Comparison of ENCODE assay signal across 28 cellular contexts in genomic region chr7:54885285-54885684, GRCh38.
"Had no signal": no experiment of that assay in that cellular context is flagged by ENCODE, and none has a peak within 500 bp of the region (broad histone marks: within the 10 kb centered on the region; RNA-seq: fewer than 3 reads in every experiment).

No MANE protein-coding gene starts in this region.

- H3K4me3 ChIP-seq: neural progenitor cell, ovary, psoas muscle, skin epidermis, smooth muscle cell, spleen, suprapubic skin, testis, tibial artery, transverse colon, upper lobe of right lung, uterus had no signal

- DNase-seq: natural killer cell; occipital lobe; ovary; posterior cingulate gyrus; psoas muscle; right cardiac atrium; spleen; stimulated activated CD4-positive, alpha-beta T cell treated with anti-CD3 and anti-CD28 coated beads, Interleukin-12 subunit alpha, Interleukin-12 subunit beta, amount 100 ng/mL, for 4 hours; stimulated activated CD4-positive, alpha-beta T cell treated with anti-CD3 and anti-CD28 coated beads, Interleukin-1b, Interleukin-23, amount 100 ng/mL, for 48 hours; stimulated activated CD4-positive, alpha-beta T cell treated with anti-CD3 and anti-CD28 coated beads, Interleukin-4, amount 100 ng/mL, for 1 hour; stimulated activated CD4-positive, alpha-beta T cell treated with anti-CD3 and anti-CD28 coated beads, Interleukin-4, amount 100 ng/mL, for 4 hours; stimulated activated CD8-positive, alpha-beta memory T cell treated with anti-CD3 and anti-CD28 coated beads, Interleukin-4, amount 100 ng/mL, for 48 hours; stimulated activated naive CD4-positive, alpha-beta T cell; stimulated activated naive CD8-positive, alpha-beta T cell treated with anti-CD3 and anti-CD28 coated beads, Interleukin-15, amount 100 ng/mL, for 72 hours; stimulated activated naive CD8-positive, alpha-beta T cell treated with anti-CD3 and anti-CD28 coated beads, Interleukin-15, Interleukin-2, amounts not matched to agents 100 U/mL and 50 U/mL, for 24 hours; substantia nigra; testis; tibial artery; transverse colon; upper lobe of right lung; uterus had no signal

- H3K79me2 ChIP-seq: parathyroid adenoma had no signal

- H3K9ac ChIP-seq: neural progenitor cell, parathyroid adenoma had no signal

- H2AFZ ChIP-seq: neural progenitor cell, parathyroid adenoma had no signal

- H3K4me1 ChIP-seq: neural progenitor cell, parathyroid adenoma, psoas muscle, upper lobe of right lung, uterus had no signal

- H3K36me3 ChIP-seq: neural progenitor cell, ovary, spleen, suprapubic skin, tibial artery, transverse colon, upper lobe of right lung, uterus had no signal

- ATAC-seq: natural killer cell; psoas muscle; right cardiac atrium; sciatic nerve; stimulated activated memory B cell treated with anti-CD40 and anti-IgM and Interleukin-4, amounts not matched to agents 10 μg/mL and 1 μg/mL and 100 μg/mL, for 72 hours; stimulated activated naive CD8-positive, alpha-beta T cell treated with anti-CD3 and anti-CD28 coated beads, Interleukin-15, amount 100 ng/mL, for 72 hours; stimulated activated naive CD8-positive, alpha-beta T cell treated with anti-CD3 and anti-CD28 coated beads, Interleukin-15, Interleukin-2, amounts not matched to agents 100 U/mL and 50 U/mL, for 24 hours; upper lobe of right lung had no signal

- H3K9me3 ChIP-seq: ovary, psoas muscle, spleen, suprapubic skin, testis, tibial artery, transverse colon, upper lobe of right lung, uterus had no signal

- H3K27me3 ChIP-seq: ovary, suprapubic skin, testis, upper lobe of right lung had no signal

- H3K27ac ChIP-seq: neural progenitor cell, ovary, parathyroid adenoma, psoas muscle, skin epidermis, spleen, suprapubic skin, testis, tibial artery, transverse colon, upper lobe of right lung, uterus had no signal

- H3K4me2 ChIP-seq: neural progenitor cell, smooth muscle cell had no signal
